7 cellular contexts compared by ENCODE assay signal in the genomic region with DNA sequence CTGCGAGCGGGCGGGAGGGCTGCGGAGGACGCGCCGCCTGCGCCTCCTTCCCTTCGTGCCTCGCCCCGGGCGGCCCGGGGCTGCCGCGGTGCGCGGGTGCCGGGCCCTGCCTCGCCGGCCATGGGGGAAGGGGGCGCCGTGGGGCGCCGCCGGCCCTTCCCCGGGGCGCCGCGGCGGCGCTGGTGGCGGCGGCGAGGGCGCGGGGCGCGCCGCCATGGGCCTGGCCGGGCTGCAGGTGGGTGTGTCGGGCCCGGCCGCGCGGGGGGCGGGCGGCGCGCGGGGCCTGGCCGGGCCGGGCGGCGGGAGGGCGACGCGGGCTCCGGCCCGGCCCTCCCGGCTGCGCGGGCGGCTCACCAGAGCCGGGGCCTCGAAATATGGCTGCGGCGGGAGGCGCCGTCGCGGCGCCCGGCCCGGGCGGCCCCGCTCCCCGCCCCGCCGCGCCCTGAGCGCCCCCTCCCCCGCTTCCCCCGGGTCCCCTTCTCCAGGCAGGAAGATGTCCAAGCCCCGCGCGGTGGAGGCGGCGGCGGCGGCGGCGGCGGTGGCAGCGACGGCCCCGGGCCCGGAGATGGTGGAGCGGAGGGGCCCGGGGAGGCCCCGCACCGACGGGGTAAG. TPM values are rescaled to one million over a fixed set of nuclear protein-coding genes. Genes with fewer than 3 reads are reported as not detected.
DNase-seq lines count a peak whose midpoint lies in the region; ATAC-seq and TF ChIP-seq lines count a peak whose summit lies in the region.

No MANE protein-coding gene starts in this region.

- peak; percentile 43 to 62 for TF ChIP-seq POLR2A in gastrocnemius medialis (IDR thresholded peaks at IDR 0.05)

- no peaks in the 10 kb centered on the region for H3K9me3 ChIP-seq in esophagus (ENCODE audit: control insufficient read depth in 2 of 2, insufficient read depth in 1 of 2, low read depth in 1 of 2, low read length in 1 of 2)
- no peaks in the 10 kb centered on the region for H3K9me3 ChIP-seq in gastrocnemius medialis

- ATAC-seq in GM18861 (IDR thresholded peaks at IDR 0.05; ENCODE audit: unreplicated experiment) (peak; percentile 10), HG03521 (IDR thresholded peaks at IDR 0.05; ENCODE audit: unreplicated experiment) (peak; percentile 15), gastrocnemius medialis (peak; percentile 18 to 28)

- DNase-seq in gastrocnemius medialis = no peak
- DNase-seq in GM19240 (ENCODE audit: insufficient read length, low spot score) = no peak
- DNase-seq in midbrain (lab: John Stamatoyannopoulos, UW) = no peak
- DNase-seq in NOMO-1 treated with dmso at 0.1 percent for 144 hours (lab: John Stamatoyannopoulos, UW; ENCODE audit: unreplicated experiment) = no peak

- no peak for TF ChIP-seq CTCF in gastrocnemius medialis (IDR thresholded peaks at IDR 0.05 in 4 of 5, conservative IDR thresholded peaks at IDR 0.05 in 1 of 5)

- in situ Hi-C loops in gastrocnemius medialis (cut with MboI; ENCODE audit: low sequenced_read_pairs in 4 of 4) = no loop called here

- H3K4me1 ChIP-seq in esophagus (ENCODE audit: control insufficient read depth in 2 of 2, insufficient read depth in 2 of 2, low read length in 1 of 2) = peaks cover 6 to 16% of the 10 kb centered on the region in 2 donors
- peaks cover 46 to 50% of the 10 kb centered on the region in 2 donors for H3K4me1 ChIP-seq in gastrocnemius medialis

- H3K27ac ChIP-seq in esophagus (ENCODE audit: low read depth in 2 of 2, low read length in 1 of 2) = peak overlapping the region; percentile 95 to 98
- peak overlapping the region; percentile 88 to 96 (median 96) for H3K27ac ChIP-seq in gastrocnemius medialis

- WGBS in esophagus, 2 donors = 0% methylated on average over 2 to 102 of the region's 102 CpGs

- peaks cover 0 to 10% of the 10 kb centered on the region in 2 donors for H3K36me3 ChIP-seq in esophagus (ENCODE audit: control insufficient read depth in 2 of 2, insufficient read depth in 2 of 2, low read length in 1 of 2)
- H3K36me3 ChIP-seq in gastrocnemius medialis = peaks cover 0 to 30% of the 10 kb centered on the region in 2 donors

- intact Hi-C loops in gastrocnemius medialis (cut with DNase I; ENCODE audit: low total_unique reads) = loop anchor here (1.0 to 5.0 kb wide), 5 partner anchors 24 to 194 kb away; a partner anchor contains a TSS

- no peaks in the 10 kb centered on the region for H3K27me3 ChIP-seq in esophagus (ENCODE audit: control insufficient read depth in 1 of 2, insufficient read depth in 2 of 2, low read length in 2 of 2)
- H3K27me3 ChIP-seq in gastrocnemius medialis = no peaks in the 10 kb centered on the region

- H3K4me3 ChIP-seq in esophagus (ENCODE audit: low read depth in 1 of 2, low read length in 2 of 2) (peak overlapping the region; percentile 71 to 85), gastrocnemius medialis (peak overlapping the region; percentile 51 to 73 (median 65))

RNA-seq across cellular contexts. Expression of a gene that starts 5.1 kb away (rescaled TPM):
- 10 to 100 TPM; 31.2 to 39.7 TPM for polyA plus RNA-seq in esophagus
- 10 to 100 TPM; 13.4 to 25.8 (median 21.9) TPM for total RNA-seq in gastrocnemius medialis

RNA-seq across cellular contexts. Expression of a gene that starts 24.4 kb away (rescaled TPM):
- 1 to 10 TPM; 4.1 to 4.8 TPM for polyA plus RNA-seq in esophagus
- 10 to 100 TPM; 26.6 to 29.9 (median 28.8) TPM for total RNA-seq in gastrocnemius medialis

RNA-seq across cellular contexts. Expression of a gene that starts 47.4 kb away (rescaled TPM):
- polyA plus RNA-seq in esophagus = 1 to 10 TPM; 1.6 to 2.3 TPM
- total RNA-seq in gastrocnemius medialis = 1 to 10 TPM; 1.2 to 2.0 (median 1.7) TPM
